ENCODE assay signal across 11 cellular contexts in genomic region chrX:15988661-15989603, GRCh38.
DNase-seq lines count a peak whose midpoint lies in the region; ATAC-seq and TF ChIP-seq lines count a peak whose summit lies in the region.
"Had no signal": no experiment of that assay in that cellular context is flagged by ENCODE, and none has a peak within 500 bp of the region (broad histone marks: within the 10 kb centered on the region; RNA-seq: fewer than 3 reads in every experiment).

No MANE protein-coding gene starts in this region.

- no peaks in the 10 kb centered on the region for H3K36me3 ChIP-seq in subcutaneous abdominal adipose tissue (ENCODE audit: control insufficient read depth in 5 of 5, insufficient read depth in 5 of 5, low read length in 5 of 5)
- H3K36me3 ChIP-seq: adrenal gland had no signal

- DNase-seq in NCI-H2171 treated with DMSO at 0.1 percent for 48 hours (lab: John Stamatoyannopoulos, UW) (peak; percentile 0), NCI-H2171 (lab: John Stamatoyannopoulos, UW) (no peak), RKO (ENCODE audit: low spot score) (peak; percentile 69), foreskin fibroblast (peak; percentile 72 to 84), mesenteric fat pad (ENCODE audit: low spot score) (no peak), substantia nigra (lab: John Stamatoyannopoulos, UW) (no peak)
- DNase-seq in effector memory CD8-positive, alpha-beta T cell = no peak
- DNase-seq: adrenal gland, C1 segment of cervical spinal cord, Kasumi-1 had no signal

- H3K27me3 ChIP-seq in subcutaneous abdominal adipose tissue (ENCODE audit: control insufficient read depth in 5 of 5, insufficient read depth in 4 of 5, low read length in 5 of 5) = peaks cover 0 to 3% (median 0%) of the 10 kb centered on the region in 5 donors
- H3K27me3 ChIP-seq: adrenal gland had no signal

- peaks cover 7 to 8% of the 10 kb centered on the region in 2 donors for H3K27me3 Mint-ChIP-seq in effector memory CD8-positive, alpha-beta T cell

- H3K4me3 Mint-ChIP-seq in effector memory CD8-positive, alpha-beta T cell = no peak overlapping the region

- ATAC-seq in effector memory CD8-positive, alpha-beta T cell (replicated peaks) = no peak

- no peak for TF ChIP-seq CTCF in foreskin fibroblast (IDR thresholded peaks at IDR 0.05; ENCODE audit: low read depth, low read length)

- no peaks in the 10 kb centered on the region for H3K36me3 Mint-ChIP-seq in effector memory CD8-positive, alpha-beta T cell (ENCODE audit: insufficient read depth)

- peaks cover 0 to 7% (median 3%) of the 10 kb centered on the region in 5 donors for H3K9me3 ChIP-seq in subcutaneous abdominal adipose tissue (ENCODE audit: control insufficient read depth in 5 of 5, low read length in 5 of 5)
- H3K9me3 ChIP-seq: adrenal gland had no signal

- H3K27ac Mint-ChIP-seq in effector memory CD8-positive, alpha-beta T cell = no peak overlapping the region

- H3K9me3 Mint-ChIP-seq in effector memory CD8-positive, alpha-beta T cell = no peaks in the 10 kb centered on the region

- H3K4me1 Mint-ChIP-seq in effector memory CD8-positive, alpha-beta T cell (ENCODE audit: low read depth in 2 of 2) = no peaks in the 10 kb centered on the region

- H3K4me1 ChIP-seq in subcutaneous abdominal adipose tissue (ENCODE audit: control insufficient read depth in 5 of 5, insufficient read depth in 5 of 5, low read length in 5 of 5) = peaks cover 0 to 6% (median 0%) of the 10 kb centered on the region in 5 donors
- H3K4me1 ChIP-seq: adrenal gland had no signal

- no peak overlapping the region for H3K9ac ChIP-seq in subcutaneous abdominal adipose tissue (ENCODE audit: low read length in 5 of 5)

- no peak overlapping the region for H3K4me3 ChIP-seq in foreskin fibroblast (ENCODE audit: low read depth in 1 of 2, low read length in 2 of 2)
- no peak overlapping the region for H3K4me3 ChIP-seq in subcutaneous abdominal adipose tissue (ENCODE audit: low read depth in 1 of 5, low read length in 5 of 5)
- H3K4me3 ChIP-seq: adrenal gland had no signal

- H3K27ac ChIP-seq in subcutaneous abdominal adipose tissue (ENCODE audit: low read depth, low read length) = peak overlapping the region; percentile 52
- no peak overlapping the region for H3K27ac ChIP-seq in substantia nigra (ENCODE audit: low read depth, low read length, poor library complexity, severe bottlenecking)
- H3K27ac ChIP-seq: adrenal gland had no signal

Comparison
In these comparisons a context has a peak if more than half of its experiments do, and no peak if none do; other contexts are left out.
1. DNase-seq: peak in NCI-H2171 treated with DMSO at 0.1 percent for 48 hours (single experiment), RKO (single experiment) and foreskin fibroblast (2 of 2); none in NCI-H2171 (single experiment), effector memory CD8-positive, alpha-beta T cell (0 of 3), mesenteric fat pad (single experiment) and substantia nigra (0 of 49).